ENCODE assay signal across 8 cellular contexts in genomic region chr1:54715493-54716298, GRCh38. TPM values are rescaled to one million over a fixed set of nuclear protein-coding genes. Genes with fewer than 3 reads are reported as not detected.
DNase-seq lines count a peak whose midpoint lies in the region; ATAC-seq lines count a peak whose summit lies in the region.

Gene TTC4 (plus strand): TSS chr1:54715861. CDS start chr1:54715909, 48 bp downstream.

- no peaks in the 10 kb centered on the region for H3K9me3 ChIP-seq in mesodermal cell (ENCODE audit: control insufficient read depth, low read length)

- no peak within 1 kb of the TSS for H3K27ac ChIP-seq in mesodermal cell (ENCODE audit: low read depth, low read length, severe bottlenecking)

- whole genome bisulfite sequencing in mesodermal cell (ENCODE audit: insufficient coverage in 2 of 2), 2 experiments, result 1 to 7% methylated on average over 42 to 45 of the region's 51 CpGs

- in situ Hi-C loops in endometrial microvascular endothelial cells (cut with HindIII; ENCODE audit: inconsistent ontology term, low pct_unique_long_range_greater_than_20kb, low sequenced_read_pairs), result no loop called here

- H3K4me3 ChIP-seq in mesodermal cell (ENCODE audit: extremely low read depth, insufficient read depth, low read length, poor library complexity, severe bottlenecking), result peak within 1 kb of the TSS; percentile 89

- DNase-seq in COLO668 (lab: John Stamatoyannopoulos, UW; ENCODE audit: unreplicated experiment), result peak; percentile 97
- DNase-seq in HS-5 (ENCODE audit: low read depth), result peak; percentile 67
- DNase-seq in NOMO-1 treated with dmso at 0.1 percent for 144 hours (lab: John Stamatoyannopoulos, UW; ENCODE audit: unreplicated experiment), result peak; percentile 66
- DNase-seq in activated CD8-positive, alpha-beta memory T cell treated with anti-CD3 and anti-CD28 coated beads, Interleukin-2, amount 50 U/mL, for 1 hour (ENCODE audit: extremely low read depth), result peak; percentile 61
- DNase-seq in stimulated activated CD8-positive, alpha-beta memory T cell treated with anti-CD3 and anti-CD28 coated beads, Interleukin-15, amount 100 ng/mL, for 24 hours (ENCODE audit: low read depth), result peak; percentile 71

- no peaks in the 10 kb centered on the region for H3K4me1 ChIP-seq in mesodermal cell (ENCODE audit: control insufficient read depth, insufficient read depth, low read length, poor library complexity, severe bottlenecking)

- peak; percentile 69 for ATAC-seq in GM19468 (IDR thresholded peaks at IDR 0.05; ENCODE audit: extremely low read depth, unreplicated experiment)

- peaks cover 29% of the 10 kb centered on the region for H3K36me3 ChIP-seq in mesodermal cell (ENCODE audit: control insufficient read depth, insufficient read depth, low read length)

RNA-seq across cellular contexts. Expression of gene TTC4, which starts in this region (rescaled TPM):
- total RNA-seq in endometrial microvascular endothelial cells (ENCODE audit: inconsistent ontology term), result 31.1 TPM
- polyA plus RNA-seq in mesodermal cell (2013, experiment 1 of 2), result 18.7 TPM
- 21.1 TPM for polyA plus RNA-seq in mesodermal cell (2013, experiment 2 of 2)
